Comparison of ENCODE assay signal across 1 cellular context in genomic region chr2:20642026-20642971, GRCh38.
A peak's percentile ranks its signal among the peaks of the same experiment; 100 is the strongest.
TF ChIP-seq lines count a peak whose summit lies in the region.

No MANE protein-coding gene starts in this region.

TF ChIP-seq in HepG2, 621 proteins besides CTCF, POLR2A, EP300 and RAD21 (continued from another document and continues in another):
- no peak for TF ChIP-seq ZNF740 (CRISPR knock-in tag; IDR thresholded peaks at IDR 0.05)
- TF ChIP-seq SMC3 (IDR thresholded peaks at IDR 0.05; ENCODE audit: low read length) = peak; percentile 79; the same call in 1 of the 2 replicates
- no peak for TF ChIP-seq NR2F2 (IDR thresholded peaks at IDR 0.05; ENCODE audit: borderline replicate concordance, low read depth)
- no peak for TF ChIP-seq ZNF567 (CRISPR knock-in tag; IDR thresholded peaks at IDR 0.05; ENCODE audit: borderline replicate concordance)
- TF ChIP-seq MED1 (CRISPR knock-in tag; IDR thresholded peaks at IDR 0.05) = peak; percentile 29; the same call in 1 of the 2 replicates
- no peak for TF ChIP-seq SRF (IDR thresholded peaks at IDR 0.05; ENCODE audit: low read depth, low read length)
- no peak for TF ChIP-seq TCF7L2 (IDR thresholded peaks at IDR 0.05; ENCODE audit: low read depth, low read length)
- TF ChIP-seq CREBL2 (CRISPR knock-in tag; IDR thresholded peaks at IDR 0.05; ENCODE audit: borderline replicate concordance) = no peak; the same call in 1 of the 2 replicates
- TF ChIP-seq SPEN (CRISPR knock-in tag; IDR thresholded peaks at IDR 0.05; ENCODE audit: low read depth) = peak; percentile 47; the same call in 1 of the 2 replicates
- TF ChIP-seq ZNF883 (CRISPR knock-in tag; IDR thresholded peaks at IDR 0.05; ENCODE audit: not compliant biosample characterization) = peak; percentile 13
- no peak for TF ChIP-seq HMG20B (CRISPR knock-in tag; conservative IDR thresholded peaks at IDR 0.05)
- 0 out of 2 replicates have a peak, but pooled peaks have one; percentile 26 for TF ChIP-seq ZNF296 (CRISPR knock-in tag; conservative IDR thresholded peaks at IDR 0.05)
- TF ChIP-seq ZNF101 (CRISPR knock-in tag; IDR thresholded peaks at IDR 0.05; ENCODE audit: borderline replicate concordance, low read depth) = no peak
- TF ChIP-seq ZFP37 (CRISPR knock-in tag; IDR thresholded peaks at IDR 0.05; ENCODE audit: borderline replicate concordance) = no peak
- TF ChIP-seq E2F2 (CRISPR knock-in tag; IDR thresholded peaks at IDR 0.05; ENCODE audit: borderline replicate concordance) = no peak
- TF ChIP-seq ZNF468 (CRISPR knock-in tag; IDR thresholded peaks at IDR 0.05) = no peak
- TF ChIP-seq ZBTB25 (CRISPR knock-in tag; IDR thresholded peaks at IDR 0.05) = peak; percentile 48; the same call in 1 of the 2 replicates
- TF ChIP-seq ELF3 (CRISPR knock-in tag; IDR thresholded peaks at IDR 0.05) = 0 out of 2 replicates have a peak, but pooled peaks have one; percentile 28
- TF ChIP-seq SP1 (IDR thresholded peaks at IDR 0.05) = no peak
- no peak for TF ChIP-seq SP1 (CRISPR knock-in tag; IDR thresholded peaks at IDR 0.05)
- peak; percentile 52; the same call in 1 of the 2 replicates for TF ChIP-seq SRY (CRISPR knock-in tag; IDR thresholded peaks at IDR 0.05)
- TF ChIP-seq BORCS8-MEF2B (CRISPR knock-in tag; IDR thresholded peaks at IDR 0.05) = 0 out of 2 replicates have a peak, but pooled peaks have one; percentile 36
- TF ChIP-seq ZFP91 (CRISPR knock-in tag; IDR thresholded peaks at IDR 0.05; ENCODE audit: borderline replicate concordance) = peak; percentile 72
- TF ChIP-seq ZNF256 (CRISPR knock-in tag; conservative IDR thresholded peaks at IDR 0.05) = no peak
- TF ChIP-seq FOXC1 (CRISPR knock-in tag; IDR thresholded peaks at IDR 0.05; ENCODE audit: borderline replicate concordance) = peak; percentile 67
- TF ChIP-seq TBX3 (IDR thresholded peaks at IDR 0.05; ENCODE audit: borderline replicate concordance) = no peak
- TF ChIP-seq ZHX1 (CRISPR knock-in tag; IDR thresholded peaks at IDR 0.05; ENCODE audit: low read depth) = 0 out of 2 replicates have a peak, but pooled peaks have one; percentile 45
- TF ChIP-seq FOXA3 (CRISPR knock-in tag; IDR thresholded peaks at IDR 0.05) = no peak
- TF ChIP-seq ZSCAN9 (CRISPR knock-in tag; IDR thresholded peaks at IDR 0.05; ENCODE audit: borderline replicate concordance) = no peak
- no peak for TF ChIP-seq ZBTB21 (CRISPR knock-in tag; IDR thresholded peaks at IDR 0.05)
- no peak for TF ChIP-seq TCF7 (IDR thresholded peaks at IDR 0.05; ENCODE audit: low read depth)
- no peak for TF ChIP-seq SETDB1 (CRISPR knock-in tag; IDR thresholded peaks at IDR 0.05; ENCODE audit: borderline replicate concordance)
- no peak for TF ChIP-seq PREB (CRISPR knock-in tag; IDR thresholded peaks at IDR 0.05)
- TF ChIP-seq ZNF598 (CRISPR knock-in tag; IDR thresholded peaks at IDR 0.05; ENCODE audit: borderline replicate concordance) = no peak
- no peak for TF ChIP-seq ZNF597 (CRISPR knock-in tag; IDR thresholded peaks at IDR 0.05)
- no peak for TF ChIP-seq SNAI1 (CRISPR knock-in tag; IDR thresholded peaks at IDR 0.05; ENCODE audit: borderline replicate concordance)
- TF ChIP-seq SOX13 (IDR thresholded peaks at IDR 0.05) = no peak
- TF ChIP-seq SOX13 (CRISPR knock-in tag; conservative IDR thresholded peaks at IDR 0.05 in 1 of 2, IDR thresholded peaks at IDR 0.05 in 1 of 2) = no peak
- TF ChIP-seq KAT7 (CRISPR knock-in tag; IDR thresholded peaks at IDR 0.05; ENCODE audit: borderline replicate concordance) = no peak
- TF ChIP-seq RNF219 (CRISPR knock-in tag; IDR thresholded peaks at IDR 0.05) = no peak
- no peak for TF ChIP-seq NFKBIZ (CRISPR knock-in tag; IDR thresholded peaks at IDR 0.05)
- no peak for TF ChIP-seq ATF1 (CRISPR knock-in tag; IDR thresholded peaks at IDR 0.05)
- TF ChIP-seq CSRNP1 (CRISPR knock-in tag; IDR thresholded peaks at IDR 0.05) = no peak
- no peak for TF ChIP-seq TP53 (CRISPR knock-in tag; conservative IDR thresholded peaks at IDR 0.05)
- TF ChIP-seq NR0B2 (CRISPR knock-in tag; IDR thresholded peaks at IDR 0.05) = peak; percentile 33; the same call in 1 of the 2 replicates
- no peak for TF ChIP-seq ZNF782 (CRISPR knock-in tag; IDR thresholded peaks at IDR 0.05; ENCODE audit: borderline replicate concordance)
- no peak for TF ChIP-seq ZNF800 (CRISPR knock-in tag; IDR thresholded peaks at IDR 0.05)
- TF ChIP-seq FOXA1 (IDR thresholded peaks at IDR 0.05) = no peak
- TF ChIP-seq FOXA1 (CRISPR knock-in tag; IDR thresholded peaks at IDR 0.05) = no peak
- TF ChIP-seq PRMT3 (CRISPR knock-in tag; IDR thresholded peaks at IDR 0.05; ENCODE audit: borderline replicate concordance, low read depth) = no peak
- TF ChIP-seq ZNF501 (CRISPR knock-in tag; IDR thresholded peaks at IDR 0.05) = peak; percentile 63
- no peak for TF ChIP-seq NFIC (IDR thresholded peaks at IDR 0.05; ENCODE audit: low read length)
- peak; percentile 31; the same call in 1 of the 2 replicates for TF ChIP-seq NCOA2 (CRISPR knock-in tag; IDR thresholded peaks at IDR 0.05)
